Comparison of ENCODE assay signal across 15 cellular contexts in the genomic region with DNA sequence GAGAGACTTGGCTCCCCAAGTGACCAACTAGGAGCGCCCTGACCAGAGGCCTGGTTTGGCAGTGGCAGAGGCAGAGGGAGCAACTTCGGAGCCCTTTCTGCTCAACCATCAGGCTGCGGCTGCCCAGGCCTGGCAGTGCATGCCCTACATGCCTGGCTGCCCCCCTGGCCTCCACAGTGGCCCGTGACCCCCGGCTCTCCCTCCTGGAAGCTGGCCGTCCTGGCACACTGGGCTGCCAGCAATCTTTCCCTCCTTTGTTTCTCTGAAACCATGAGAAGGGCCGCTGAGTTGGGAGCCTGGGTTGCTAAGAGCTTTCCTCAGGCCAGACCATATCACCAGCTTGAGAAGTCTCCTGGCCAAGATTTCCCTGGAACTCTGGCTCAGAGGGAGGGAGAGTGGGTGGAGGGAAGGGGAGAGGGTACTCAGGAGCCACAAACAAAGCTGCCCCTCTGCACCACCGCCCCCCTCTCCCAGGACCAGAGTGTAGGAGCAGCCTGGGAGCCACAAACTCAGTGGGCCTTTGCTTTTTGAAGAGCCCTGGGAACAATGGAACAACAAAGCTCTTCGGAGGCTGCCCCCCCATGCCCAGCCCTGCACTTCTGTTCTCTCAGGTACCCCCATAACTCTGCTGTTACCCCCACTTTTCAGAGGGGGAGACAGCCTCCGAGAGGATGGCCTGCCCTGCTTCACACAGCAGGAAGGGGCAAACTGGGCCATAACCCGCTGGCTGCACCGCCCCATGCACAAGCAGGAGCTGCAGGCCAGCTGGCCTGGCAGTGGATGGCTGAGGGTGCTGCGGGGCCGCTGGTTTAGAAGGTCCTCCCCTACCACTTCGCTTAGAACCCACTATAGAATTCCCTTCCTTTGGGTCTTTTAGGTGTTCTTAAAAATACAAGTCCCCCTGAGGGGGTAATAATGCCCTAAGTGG. TPM values are rescaled to one million over a fixed set of nuclear protein-coding genes. Genes with fewer than 3 reads are reported as not detected.
DNase-seq lines count a peak whose midpoint lies in the region; TF ChIP-seq lines count a peak whose summit lies in the region.
"Had no signal": no experiment of that assay in that cellular context is flagged by ENCODE, and none has a peak within 500 bp of the region (broad histone marks: within the 10 kb centered on the region; RNA-seq: fewer than 3 reads in every experiment).

No MANE protein-coding gene starts in this region.

- H3K9ac ChIP-seq in colonic mucosa (ENCODE audit: low read depth in 2 of 2, low read length in 2 of 2), result no peak overlapping the region

- no peak for TF ChIP-seq EP300 in sigmoid colon (IDR thresholded peaks at IDR 0.05)

- H3K4me3 ChIP-seq in sigmoid colon (no peak overlapping the region), colonic mucosa (no peak overlapping the region)
- H3K4me3 ChIP-seq: SK-N-MC, testis had no signal

- no peak for TF ChIP-seq POLR2A in sigmoid colon (IDR thresholded peaks at IDR 0.05)

- intact Hi-C loops in sigmoid colon (cut with DNase I), result loop anchor here (5.0 kb wide), 1 partner anchor 42 kb away; no protein-coding TSS in a partner anchor
- intact Hi-C loops in colonic mucosa (cut with DNase I), result no loop called here

- peak; percentile 45 for DNase-seq in G401 (ENCODE audit: low spot score)
- peak in 39 of 61 donors; percentile 22 to 78 (median 55) for DNase-seq in caudate nucleus (lab: John Stamatoyannopoulos, UW)
- peak; percentile 30 for DNase-seq in kidney tubule cell (ENCODE audit: low spot score)
- DNase-seq in sigmoid colon, result no peak
- DNase-seq in NCI-H748 treated with DMSO at 0.1 percent for 48 hours (lab: John Stamatoyannopoulos, UW), result no peak
- DNase-seq in NCI-H2171 treated with DMSO at 0.1 percent for 48 hours (lab: John Stamatoyannopoulos, UW), result no peak
- DNase-seq in GM10266 (ENCODE audit: extremely low spot score), result no peak
- no peak for DNase-seq in colonic mucosa
- DNase-seq: activated CD8-positive, alpha-beta T cell treated with anti-CD3 and anti-CD28 coated beads for 36 hours; amniotic stem cell; KBM-7; NCI-H1105; NCI-H226; testis had no signal

- TF ChIP-seq CTCF in sigmoid colon (IDR thresholded peaks at IDR 0.05), result no peak
- no peak for TF ChIP-seq CTCF in GM10266 (IDR thresholded peaks at IDR 0.05; ENCODE audit: control insufficient read depth, insufficient read depth, low read depth, missing control alignments)
- no peak for TF ChIP-seq CTCF in colonic mucosa (IDR thresholded peaks at IDR 0.05)

- in situ Hi-C loops in G401 (cut with HindIII; ENCODE audit: low sequenced_read_pairs), result no loop called here

- no peaks in the 10 kb centered on the region for H3K36me3 ChIP-seq in sigmoid colon
- no peaks in the 10 kb centered on the region for H3K36me3 ChIP-seq in colonic mucosa

- H3K4me1 ChIP-seq in sigmoid colon, result peaks cover 0 to 52% (median 10%) of the 10 kb centered on the region in 4 donors
- H3K4me1 ChIP-seq in colonic mucosa, result no peaks in the 10 kb centered on the region

- peak overlapping the region; percentile 85 for H3K27ac ChIP-seq in caudate nucleus (ENCODE audit: low read depth, low read length)
- H3K27ac ChIP-seq in sigmoid colon, result peak overlapping the region in 3 of 4 donors; percentile 2 to 57 (median 18)
- no peak overlapping the region for H3K27ac ChIP-seq in colonic mucosa
- H3K27ac ChIP-seq: SK-N-MC, testis had no signal

- 90 to 91% methylated on average over 15 of the region's 15 CpGs for WGBS in sigmoid colon, 2 donors

- H3K27me3 ChIP-seq in sigmoid colon (no peaks in the 10 kb centered on the region), colonic mucosa (no peaks in the 10 kb centered on the region)
- H3K27me3 ChIP-seq: testis had no signal

- H3K9me3 ChIP-seq in sigmoid colon (no peaks in the 10 kb centered on the region), colonic mucosa (no peaks in the 10 kb centered on the region)
- H3K9me3 ChIP-seq: testis had no signal

RNA-seq across cellular contexts. Expression of a gene that starts 11.3 kb away (rescaled TPM):
- 1.0 TPM in 1 of 2 replicates, not detected in the other for total RNA-seq in G401 (2014; rRNA removed; shearing (Covaris generic))
- total RNA-seq in sigmoid colon (1 to 10 TPM; 3.1 to 3.9 (median 3.8) TPM), colonic mucosa (1 to 10 TPM in 1 of 2 donors, under 1 TPM in 1; 0.77 to 1.2 TPM)
- polyA plus RNA-seq in sigmoid colon, result 1 to 10 TPM in 2 of 3 donors, under 1 TPM in 1; 0.46 to 2.5 (median 1.2) TPM
- total RNA-seq: activated CD8-positive, alpha-beta T cell treated with anti-CD3 and anti-CD28 coated beads for 36 hours had no signal

Comparison
In these comparisons a context has a peak if more than half of its experiments do, and no peak if none do; other contexts are left out.
1. DNase-seq: peak in G401 (single experiment), caudate nucleus (39 of 61) and kidney tubule cell (single experiment); none in sigmoid colon (single experiment), NCI-H748 treated with DMSO at 0.1 percent for 48 hours (single experiment), NCI-H2171 treated with DMSO at 0.1 percent for 48 hours (single experiment), GM10266 (single experiment) and colonic mucosa (single experiment).